ENCODE assay signal across 10 cellular contexts in genomic region chr4:95835672-95836071, GRCh38. TPM values are rescaled to one million over a fixed set of nuclear protein-coding genes. Genes with fewer than 3 reads are reported as not detected.
DNase-seq lines count a peak whose midpoint lies in the region; ATAC-seq, FAIRE-seq and TF ChIP-seq lines count a peak whose summit lies in the region.
"Had no signal": no experiment of that assay in that cellular context is flagged by ENCODE, and none has a peak within 500 bp of the region (broad histone marks: within the 10 kb centered on the region; RNA-seq: fewer than 3 reads in every experiment).

No MANE protein-coding gene starts in this region.

- H3K23ac ChIP-seq in neuronal stem cell (ENCODE audit: low read depth, low read length, poor library complexity), result no peak overlapping the region

- H3K27me3 ChIP-seq in MM.1S (replicated peaks; ENCODE audit: insufficient read depth, low read length) (no peaks in the 10 kb centered on the region), bronchial epithelial cell (ENCODE audit: control insufficient read depth, insufficient read depth, low read length) (no peaks in the 10 kb centered on the region), neuronal stem cell (ENCODE audit: control insufficient read depth in 3 of 3, insufficient read depth in 3 of 3, low read depth in 1 of 3, low read length in 3 of 3) (no peaks in the 10 kb centered on the region)
- H3K27me3 ChIP-seq: neutrophil had no signal

- H3K36me3 ChIP-seq in MM.1S (replicated peaks; ENCODE audit: insufficient read depth, low read length) (no peaks in the 10 kb centered on the region), bronchial epithelial cell (ENCODE audit: control insufficient read depth, insufficient read depth, low read length) (no peaks in the 10 kb centered on the region), neuronal stem cell (replicated peaks in 1 of 2; ENCODE audit: control insufficient read depth in 2 of 2, insufficient read depth in 2 of 2, low read length in 2 of 2) (no peaks in the 10 kb centered on the region)
- H3K36me3 ChIP-seq: neutrophil had no signal

- no peak overlapping the region for H3K4me3 Mint-ChIP-seq in effector memory CD8-positive, alpha-beta T cell

- no peak for FAIRE-seq in bronchial epithelial cell (lab: Jason Lieb, UNC)

- no peak overlapping the region for H4K8ac ChIP-seq in neuronal stem cell (ENCODE audit: low read depth, low read length)

- H3K36me3 Mint-ChIP-seq in effector memory CD8-positive, alpha-beta T cell (ENCODE audit: insufficient read depth), result no peaks in the 10 kb centered on the region

- no peak overlapping the region for H2AK5ac ChIP-seq in neuronal stem cell (ENCODE audit: low read depth, low read length)

- no peaks in the 10 kb centered on the region for H3K9me3 ChIP-seq in MM.1S (replicated peaks; ENCODE audit: insufficient read depth, low read length)
- H3K9me3 ChIP-seq in neuronal stem cell (replicated peaks in 1 of 2; ENCODE audit: control insufficient read depth in 2 of 2, insufficient read depth in 1 of 2, low read depth in 1 of 2, low read length in 2 of 2), result no peaks in the 10 kb centered on the region
- H3K9me3 ChIP-seq: neutrophil had no signal

- no peak overlapping the region for H3K27ac Mint-ChIP-seq in effector memory CD8-positive, alpha-beta T cell

- H3K9me3 Mint-ChIP-seq in effector memory CD8-positive, alpha-beta T cell, result peaks cover 10 to 17% of the 10 kb centered on the region in 2 donors

- H3K14ac ChIP-seq in neuronal stem cell (ENCODE audit: low read length), result no peak overlapping the region

- no peaks in the 10 kb centered on the region for H3K27me3 Mint-ChIP-seq in effector memory CD8-positive, alpha-beta T cell

- no peak overlapping the region for H2BK15ac ChIP-seq in neuronal stem cell (ENCODE audit: low read length)

- H3K27ac ChIP-seq in MM.1S (ENCODE audit: low read length) (no peak overlapping the region), neuronal stem cell (replicated peaks; ENCODE audit: low read length) (no peak overlapping the region)
- H3K27ac ChIP-seq: neutrophil had no signal

- DNase-seq in GM13977 (ENCODE audit: low spot score) (peak; percentile 14), MM.1S (no peak), bronchial epithelial cell (ENCODE audit: low read depth) (peak; percentile 34), neuronal stem cell (ENCODE audit: low spot score) (peak; percentile 24), COR-L47 (lab: John Stamatoyannopoulos, UW) (no peak), dedifferentiated amniotic fluid mesenchymal stem cell (ENCODE audit: extremely low spot score) (no peak)
- no peak for DNase-seq in effector memory CD8-positive, alpha-beta T cell
- DNase-seq: activated CD4-positive, alpha-beta T cell treated with anti-CD3 and anti-CD28 coated beads, Interleukin-2, amount 50 U/mL, for 1 hour had no signal

- no peaks in the 10 kb centered on the region for H3K9me2 ChIP-seq in MM.1S (replicated peaks; ENCODE audit: insufficient read depth, low read length)

- H3K18ac ChIP-seq in neuronal stem cell (ENCODE audit: low read length), result no peak overlapping the region

- H3K4me1 Mint-ChIP-seq in effector memory CD8-positive, alpha-beta T cell (ENCODE audit: low read depth in 2 of 2), result no peaks in the 10 kb centered on the region

- no peaks in the 10 kb centered on the region for H3F3A ChIP-seq in MM.1S (ENCODE audit: insufficient read depth, low read length)

- no peak overlapping the region for H2BK5ac ChIP-seq in neuronal stem cell (ENCODE audit: low read length)

- in situ Hi-C loops in GM13977 (cut with MboI; ENCODE audit: low pct_unique_long_range_greater_than_20kb, low sequenced_read_pairs, unreplicated experiment), result no loop called here

- no peak overlapping the region for H3K4ac ChIP-seq in neuronal stem cell (ENCODE audit: low read length)

- no peaks in the 10 kb centered on the region for H3K79me1 ChIP-seq in neuronal stem cell (ENCODE audit: low read depth, low read length)

- no peaks in the 10 kb centered on the region for H4K20me1 ChIP-seq in MM.1S (ENCODE audit: insufficient read depth, low read length)

- H3K79me2 ChIP-seq in MM.1S (ENCODE audit: low read length), result no peaks in the 10 kb centered on the region

- H3K4me3 ChIP-seq in MM.1S (ENCODE audit: low read length) (no peak overlapping the region), bronchial epithelial cell (ENCODE audit: low read depth, low read length) (no peak overlapping the region), neuronal stem cell (ENCODE audit: low read length in 2 of 2) (no peak overlapping the region)

- no peak overlapping the region for H2AFZ ChIP-seq in MM.1S (ENCODE audit: low read length)
- no peak overlapping the region for H2AFZ ChIP-seq in neuronal stem cell (ENCODE audit: low read length)

- H3K9ac ChIP-seq in MM.1S (ENCODE audit: low read length) (no peak overlapping the region), neuronal stem cell (ENCODE audit: low read depth, low read length, poor library complexity) (no peak overlapping the region)

- H3K4me2 ChIP-seq in MM.1S (ENCODE audit: low read depth, low read length) (no peak overlapping the region), neuronal stem cell (ENCODE audit: insufficient read depth, low read length, poor library complexity, severe bottlenecking) (no peak overlapping the region)

- peak; percentile 26 for TF ChIP-seq CTCF in GM13977 (IDR thresholded peaks at IDR 0.05; ENCODE audit: extremely low read depth, insufficient read depth, missing control alignments)
- TF ChIP-seq CTCF in MM.1S (IDR thresholded peaks at IDR 0.05; ENCODE audit: low read length), result peak; percentile 18; the same call in 1 of the 2 replicates
- peak; percentile 3 for TF ChIP-seq CTCF in bronchial epithelial cell (IDR thresholded peaks at IDR 0.05; ENCODE audit: insufficient read depth, low read length, severe bottlenecking)

- H2BK120ac ChIP-seq in neuronal stem cell (ENCODE audit: low read depth, low read length), result no peak overlapping the region

- no peak overlapping the region for H2BK12ac ChIP-seq in neuronal stem cell (ENCODE audit: low read length)

- no CpG with 5 or more reads among the region's 3 CpGs for WGBS in neuronal stem cell (ENCODE audit: extremely low coverage in 2 of 2, insufficient read length in 2 of 2, insufficient replicate concordance in 1 of 2), 2 donors

- H4K91ac ChIP-seq in neuronal stem cell (ENCODE audit: low read depth, low read length, poor library complexity), result no peak overlapping the region

- no peak for ATAC-seq in effector memory CD8-positive, alpha-beta T cell (replicated peaks)

- H3K4me1 ChIP-seq in MM.1S (ENCODE audit: low read length) (no peaks in the 10 kb centered on the region), neuronal stem cell (ENCODE audit: control insufficient read depth in 2 of 2, insufficient read depth in 1 of 2, low read depth in 1 of 2, low read length in 2 of 2) (peaks cover 2 to 8% of the 10 kb centered on the region in 2 donors)

RNA-seq across cellular contexts. Expression of gene PDHA2, which starts 4.2 kb away (rescaled TPM):
- not detected in 2 replicates for total RNA-seq in bronchial epithelial cell
- polyA plus RNA-seq in neuronal stem cell (2013, experiment 1 of 2), result not detected
- not detected for polyA plus RNA-seq in neuronal stem cell (2013, experiment 2 of 2)
- total RNA-seq: glomerular endothelial cell had no signal

Comparison
In these comparisons a context has a peak if more than half of its experiments do, and no peak if none do; other contexts are left out.
1. DNase-seq: peak in GM13977 (single experiment), bronchial epithelial cell (single experiment) and neuronal stem cell (single experiment); none in MM.1S (single experiment), effector memory CD8-positive, alpha-beta T cell (0 of 3), COR-L47 (single experiment) and dedifferentiated amniotic fluid mesenchymal stem cell (single experiment).
2. Peak in every context shown above with its lines, with median percentiles within 50 percentile points of each other: CTCF ChIP-seq.